12 cellular contexts compared by ENCODE assay signal in genomic region chr2:161076936-161077335, GRCh38.
DNase-seq lines count a peak whose midpoint lies in the region; ATAC-seq and TF ChIP-seq lines count a peak whose summit lies in the region.
"Had no signal": no experiment of that assay in that cellular context is flagged by ENCODE, and none has a peak within 500 bp of the region (broad histone marks: within the 10 kb centered on the region; RNA-seq: fewer than 3 reads in every experiment).

No MANE protein-coding gene starts in this region.

- H3K9me2 ChIP-seq in Loucy (replicated peaks; ENCODE audit: low read depth, low read length): no peaks in the 10 kb centered on the region

- no peaks in the 10 kb centered on the region for H3K79me2 ChIP-seq in Loucy (ENCODE audit: insufficient read depth, low read length)

- DNase-seq in CD4-positive, CD25-positive, alpha-beta regulatory T cell: no peak
- no peak for DNase-seq in natural killer cell treated with Interleukin-12 subunit alpha and Interleukin-12 subunit beta and Interleukin-15 and Interleukin-18, amount 100 ng/mL, for 72 hours (ENCODE audit: low spot score)
- DNase-seq in central memory CD4-positive, alpha-beta T cell: no peak
- no peak for DNase-seq in NCI-H2107 treated with DMSO at 0.1 percent for 48 hours (lab: John Stamatoyannopoulos, UW; ENCODE audit: unreplicated experiment)
- DNase-seq: NCI-H526, nucleus accumbens, SHP77 had no signal

- no peaks in the 10 kb centered on the region for H3K27me3 Mint-ChIP-seq in CD4-positive, CD25-positive, alpha-beta regulatory T cell
- H3K27me3 Mint-ChIP-seq in dendritic cell treated with granulocyte-macrophage colony-stimulating factor and Interleukin-4, amounts not matched to agents 40 ng/mL and 50 ng/mL, for 4 days: no peaks in the 10 kb centered on the region
- no peaks in the 10 kb centered on the region for H3K27me3 Mint-ChIP-seq in natural killer cell treated with Interleukin-12 subunit alpha and Interleukin-12 subunit beta and Interleukin-15 and Interleukin-18, amount 100 ng/mL, for 72 hours

- no peaks in the 10 kb centered on the region for H4K20me1 ChIP-seq in Loucy (ENCODE audit: insufficient read depth, low read length, poor library complexity, severe bottlenecking)

- H3F3A ChIP-seq in Loucy (ENCODE audit: low read depth): peaks cover 7% of the 10 kb centered on the region

- no peaks in the 10 kb centered on the region for H3K36me3 ChIP-seq in CD4-positive, CD25-positive, alpha-beta regulatory T cell (ENCODE audit: control insufficient read depth, insufficient read depth, low read length)
- H3K36me3 ChIP-seq in Loucy (ENCODE audit: insufficient read depth, low read length): no peaks in the 10 kb centered on the region

- intact Hi-C loops in dendritic cell treated with granulocyte-macrophage colony-stimulating factor and Interleukin-4, amounts not matched to agents 40 ng/mL and 50 ng/mL, for 4 days (cut with micrococcal nuclease): loop anchor here (1.0 kb wide), 2 partner anchors 59 to 83 kb away; partner anchors contain the start of gene TANK

- ATAC-seq in CD4-positive, CD25-positive, alpha-beta regulatory T cell (ENCODE audit: low read depth in 2 of 2): no peak
- ATAC-seq in natural killer cell treated with Interleukin-12 subunit alpha and Interleukin-12 subunit beta and Interleukin-15 and Interleukin-18, amount 100 ng/mL, for 72 hours: no peak
- ATAC-seq in HG03175 (IDR thresholded peaks at IDR 0.05; ENCODE audit: unreplicated experiment) (no peak), GM18868 (IDR thresholded peaks at IDR 0.05; ENCODE audit: unreplicated experiment) (no peak)

- peak overlapping the region; percentile 60 for H3K4me2 ChIP-seq in Loucy (ENCODE audit: low read depth, low read length, poor library complexity, severe bottlenecking)

- TF ChIP-seq CTCF in Loucy (conservative IDR thresholded peaks at IDR 0.05; ENCODE audit: low read length): no peak

- no peaks in the 10 kb centered on the region for H3K27me3 ChIP-seq in CD4-positive, CD25-positive, alpha-beta regulatory T cell (ENCODE audit: control insufficient read depth, insufficient read depth, low read length)
- H3K27me3 ChIP-seq in Loucy (ENCODE audit: insufficient read depth, low read length, poor library complexity, severe bottlenecking): no peaks in the 10 kb centered on the region
- H3K27me3 ChIP-seq: foreskin keratinocyte had no signal

- peaks cover 17% of the 10 kb centered on the region for H3K4me1 ChIP-seq in CD4-positive, CD25-positive, alpha-beta regulatory T cell (ENCODE audit: control insufficient read depth, insufficient read depth, low read length, poor library complexity, severe bottlenecking)
- H3K4me1 ChIP-seq in Loucy (ENCODE audit: insufficient read depth, low read length, poor library complexity, severe bottlenecking): peaks cover 28% of the 10 kb centered on the region

- peak overlapping the region in 1 of 4 donors; percentile 10 for H3K4me3 Mint-ChIP-seq in CD4-positive, CD25-positive, alpha-beta regulatory T cell
- H3K4me3 Mint-ChIP-seq in dendritic cell treated with granulocyte-macrophage colony-stimulating factor and Interleukin-4, amounts not matched to agents 40 ng/mL and 50 ng/mL, for 4 days: peak overlapping the region; percentile 37
- peak overlapping the region; percentile 76 for H3K4me3 Mint-ChIP-seq in natural killer cell treated with Interleukin-12 subunit alpha and Interleukin-12 subunit beta and Interleukin-15 and Interleukin-18, amount 100 ng/mL, for 72 hours

- H3K4me3 ChIP-seq in CD4-positive, CD25-positive, alpha-beta regulatory T cell (ENCODE audit: low read depth, low read length): peak overlapping the region; percentile 58
- H3K4me3 ChIP-seq in Loucy (ENCODE audit: low read length, poor library complexity, severe bottlenecking): peak overlapping the region; percentile 19

- H3K27ac ChIP-seq in CD4-positive, CD25-positive, alpha-beta regulatory T cell (ENCODE audit: insufficient read depth, low read length, poor library complexity, severe bottlenecking): no peak overlapping the region
- H3K27ac ChIP-seq: foreskin keratinocyte had no signal

- H3K9ac ChIP-seq in Loucy (ENCODE audit: low read depth, low read length, poor library complexity, severe bottlenecking): peak overlapping the region; percentile 35

- H3K9me3 ChIP-seq in CD4-positive, CD25-positive, alpha-beta regulatory T cell (ENCODE audit: control insufficient read depth in 2 of 2, low read length in 2 of 2): no peaks in the 10 kb centered on the region
- no peaks in the 10 kb centered on the region for H3K9me3 ChIP-seq in Loucy (ENCODE audit: insufficient read depth, low read depth, low read length)

- H3K4me1 Mint-ChIP-seq in CD4-positive, CD25-positive, alpha-beta regulatory T cell: peaks cover 5 to 32% (median 28%) of the 10 kb centered on the region in 4 donors
- peaks cover 29% of the 10 kb centered on the region for H3K4me1 Mint-ChIP-seq in dendritic cell treated with granulocyte-macrophage colony-stimulating factor and Interleukin-4, amounts not matched to agents 40 ng/mL and 50 ng/mL, for 4 days (ENCODE audit: low read depth)
- H3K4me1 Mint-ChIP-seq in natural killer cell treated with Interleukin-12 subunit alpha and Interleukin-12 subunit beta and Interleukin-15 and Interleukin-18, amount 100 ng/mL, for 72 hours (ENCODE audit: low read depth in 2 of 2): peaks cover 71 to 77% of the 10 kb centered on the region in 2 donors

- no peaks in the 10 kb centered on the region for H3K36me3 Mint-ChIP-seq in CD4-positive, CD25-positive, alpha-beta regulatory T cell
- no peaks in the 10 kb centered on the region for H3K36me3 Mint-ChIP-seq in dendritic cell treated with granulocyte-macrophage colony-stimulating factor and Interleukin-4, amounts not matched to agents 40 ng/mL and 50 ng/mL, for 4 days (ENCODE audit: low read depth)
- peaks cover 16% of the 10 kb centered on the region for H3K36me3 Mint-ChIP-seq in natural killer cell treated with Interleukin-12 subunit alpha and Interleukin-12 subunit beta and Interleukin-15 and Interleukin-18, amount 100 ng/mL, for 72 hours

- H3K9me3 Mint-ChIP-seq in CD4-positive, CD25-positive, alpha-beta regulatory T cell: peaks cover 0 to 2% (median 0%) of the 10 kb centered on the region in 7 donors
- no peaks in the 10 kb centered on the region for H3K9me3 Mint-ChIP-seq in dendritic cell treated with granulocyte-macrophage colony-stimulating factor and Interleukin-4, amounts not matched to agents 40 ng/mL and 50 ng/mL, for 4 days
- H3K9me3 Mint-ChIP-seq in natural killer cell treated with Interleukin-12 subunit alpha and Interleukin-12 subunit beta and Interleukin-15 and Interleukin-18, amount 100 ng/mL, for 72 hours: peaks cover 4% of the 10 kb centered on the region

- H2AFZ ChIP-seq in Loucy (ENCODE audit: low read length): no peak overlapping the region

- peak overlapping the region; percentile 5 to 91 (median 8) for H3K27ac Mint-ChIP-seq in CD4-positive, CD25-positive, alpha-beta regulatory T cell
- peak overlapping the region; percentile 91 for H3K27ac Mint-ChIP-seq in dendritic cell treated with granulocyte-macrophage colony-stimulating factor and Interleukin-4, amounts not matched to agents 40 ng/mL and 50 ng/mL, for 4 days
- H3K27ac Mint-ChIP-seq in natural killer cell treated with Interleukin-12 subunit alpha and Interleukin-12 subunit beta and Interleukin-15 and Interleukin-18, amount 100 ng/mL, for 72 hours: peak overlapping the region; percentile 90 to 95

Comparison
In these comparisons a context has a peak if more than half of its experiments do, and no peak if none do; other contexts are left out.
1. H3K27ac Mint-ChIP-seq: peak in every context shown above with its lines; median percentile 92 in natural killer cell treated with Interleukin-12 subunit alpha and Interleukin-12 subunit beta and Interleukin-15 and Interleukin-18, amount 100 ng/mL, for 72 hours; 91 in dendritic cell treated with granulocyte-macrophage colony-stimulating factor and Interleukin-4, amounts not matched to agents 40 ng/mL and 50 ng/mL, for 4 days; 8 in CD4-positive, CD25-positive, alpha-beta regulatory T cell.